In the genomic region with DNA sequence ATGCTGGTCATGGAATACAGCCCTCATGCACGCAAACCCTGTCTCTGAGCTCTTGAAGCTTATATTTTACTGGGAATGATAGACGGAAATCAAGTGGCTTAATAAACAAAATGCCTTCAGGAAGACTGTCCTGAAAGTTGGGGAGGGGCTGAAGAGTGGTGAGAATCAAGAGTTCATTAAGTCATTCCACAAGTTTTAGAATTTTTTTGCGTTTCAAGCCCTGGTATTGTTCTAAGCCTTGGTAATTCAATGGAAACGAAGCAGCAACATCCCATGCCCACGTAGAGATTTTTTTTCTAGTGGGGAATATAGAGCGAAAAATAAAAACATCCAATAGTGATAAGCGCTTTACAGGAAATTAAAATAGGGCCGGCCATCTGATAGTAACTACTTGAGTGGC, we compare ENCODE assay signal across 1 cellular context.
TF ChIP-seq lines count a peak whose summit lies in the region.

No MANE protein-coding gene starts in this region.

TF ChIP-seq in GM23338, 12 proteins besides CTCF, POLR2A, EP300 and RAD21 (continued from another document):
- TF ChIP-seq, protein P1, sequence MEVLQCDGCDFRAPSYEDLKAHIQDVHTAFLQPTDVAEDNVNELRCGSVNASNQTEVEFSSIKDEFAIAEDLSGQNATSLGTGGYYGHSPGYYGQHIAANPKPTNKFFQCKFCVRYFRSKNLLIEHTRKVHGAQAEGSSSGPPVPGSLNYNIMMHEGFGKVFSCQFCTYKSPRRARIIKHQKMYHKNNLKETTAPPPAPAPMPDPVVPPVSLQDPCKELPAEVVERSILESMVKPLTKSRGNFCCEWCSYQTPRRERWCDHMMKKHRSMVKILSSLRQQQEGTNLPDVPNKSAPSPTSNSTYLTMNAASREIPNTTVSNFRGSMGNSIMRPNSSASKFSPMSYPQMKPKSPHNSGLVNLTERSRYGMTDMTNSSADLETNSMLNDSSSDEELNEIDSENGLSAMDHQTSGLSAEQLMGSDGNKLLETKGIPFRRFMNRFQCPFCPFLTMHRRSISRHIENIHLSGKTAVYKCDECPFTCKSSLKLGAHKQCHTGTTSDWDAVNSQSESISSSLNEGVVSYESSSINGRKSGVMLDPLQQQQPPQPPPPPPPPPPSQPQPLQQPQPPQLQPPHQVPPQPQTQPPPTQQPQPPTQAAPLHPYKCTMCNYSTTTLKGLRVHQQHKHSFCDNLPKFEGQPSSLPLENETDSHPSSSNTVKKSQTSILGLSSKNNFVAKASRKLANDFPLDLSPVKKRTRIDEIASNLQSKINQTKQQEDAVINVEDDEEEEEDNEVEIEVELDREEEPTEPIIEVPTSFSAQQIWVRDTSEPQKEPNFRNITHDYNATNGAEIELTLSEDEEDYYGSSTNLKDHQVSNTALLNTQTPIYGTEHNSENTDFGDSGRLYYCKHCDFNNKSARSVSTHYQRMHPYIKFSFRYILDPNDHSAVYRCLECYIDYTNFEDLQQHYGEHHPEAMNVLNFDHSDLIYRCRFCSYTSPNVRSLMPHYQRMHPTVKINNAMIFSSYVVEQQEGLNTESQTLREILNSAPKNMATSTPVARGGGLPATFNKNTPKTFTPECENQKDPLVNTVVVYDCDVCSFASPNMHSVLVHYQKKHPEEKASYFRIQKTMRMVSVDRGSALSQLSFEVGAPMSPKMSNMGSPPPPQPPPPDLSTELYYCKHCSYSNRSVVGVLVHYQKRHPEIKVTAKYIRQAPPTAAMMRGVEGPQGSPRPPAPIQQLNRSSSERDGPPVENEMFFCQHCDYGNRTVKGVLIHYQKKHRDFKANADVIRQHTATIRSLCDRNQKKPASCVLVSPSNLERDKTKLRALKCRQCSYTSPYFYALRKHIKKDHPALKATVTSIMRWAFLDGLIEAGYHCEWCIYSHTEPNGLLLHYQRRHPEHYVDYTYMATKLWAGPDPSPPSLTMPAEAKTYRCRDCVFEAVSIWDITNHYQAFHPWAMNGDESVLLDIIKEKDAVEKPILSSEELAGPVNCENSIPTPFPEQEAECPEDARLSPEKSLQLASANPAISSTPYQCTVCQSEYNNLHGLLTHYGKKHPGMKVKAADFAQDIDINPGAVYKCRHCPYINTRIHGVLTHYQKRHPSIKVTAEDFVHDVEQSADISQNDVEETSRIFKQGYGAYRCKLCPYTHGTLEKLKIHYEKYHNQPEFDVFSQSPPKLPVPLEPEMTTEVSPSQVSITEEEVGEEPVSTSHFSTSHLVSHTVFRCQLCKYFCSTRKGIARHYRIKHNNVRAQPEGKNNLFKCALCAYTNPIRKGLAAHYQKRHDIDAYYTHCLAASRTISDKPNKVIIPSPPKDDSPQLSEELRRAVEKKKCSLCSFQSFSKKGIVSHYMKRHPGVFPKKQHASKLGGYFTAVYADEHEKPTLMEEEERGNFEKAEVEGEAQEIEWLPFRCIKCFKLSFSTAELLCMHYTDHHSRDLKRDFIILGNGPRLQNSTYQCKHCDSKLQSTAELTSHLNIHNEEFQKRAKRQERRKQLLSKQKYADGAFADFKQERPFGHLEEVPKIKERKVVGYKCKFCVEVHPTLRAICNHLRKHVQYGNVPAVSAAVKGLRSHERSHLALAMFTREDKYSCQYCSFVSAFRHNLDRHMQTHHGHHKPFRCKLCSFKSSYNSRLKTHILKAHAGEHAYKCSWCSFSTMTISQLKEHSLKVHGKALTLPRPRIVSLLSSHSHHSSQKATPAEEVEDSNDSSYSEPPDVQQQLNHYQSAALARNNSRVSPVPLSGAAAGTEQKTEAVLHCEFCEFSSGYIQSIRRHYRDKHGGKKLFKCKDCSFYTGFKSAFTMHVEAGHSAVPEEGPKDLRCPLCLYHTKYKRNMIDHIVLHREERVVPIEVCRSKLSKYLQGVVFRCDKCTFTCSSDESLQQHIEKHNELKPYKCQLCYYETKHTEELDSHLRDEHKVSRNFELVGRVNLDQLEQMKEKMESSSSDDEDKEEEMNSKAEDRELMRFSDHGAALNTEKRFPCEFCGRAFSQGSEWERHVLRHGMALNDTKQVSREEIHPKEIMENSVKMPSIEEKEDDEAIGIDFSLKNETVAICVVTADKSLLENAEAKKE (CRISPR knock-in tag; IDR thresholded peaks at IDR 0.05), result no peak
- TF ChIP-seq EZH2 (IDR thresholded peaks at IDR 0.05; ENCODE audit: low read depth, unreplicated experiment) (no peak), CREB1 (CRISPR knock-in tag; IDR thresholded peaks at IDR 0.05; ENCODE audit: low read depth) (no peak), ZNF114 (CRISPR knock-in tag; IDR thresholded peaks at IDR 0.05) (no peak), POLR2AphosphoS5 (IDR thresholded peaks at IDR 0.05; ENCODE audit: low read depth) (no peak), ZNF331 (CRISPR knock-in tag; IDR thresholded peaks at IDR 0.05; ENCODE audit: low read depth) (no peak), EZH2phosphoT487 (IDR thresholded peaks at IDR 0.05; ENCODE audit: unreplicated experiment) (no peak)
- TF ChIP-seq, protein P2, sequence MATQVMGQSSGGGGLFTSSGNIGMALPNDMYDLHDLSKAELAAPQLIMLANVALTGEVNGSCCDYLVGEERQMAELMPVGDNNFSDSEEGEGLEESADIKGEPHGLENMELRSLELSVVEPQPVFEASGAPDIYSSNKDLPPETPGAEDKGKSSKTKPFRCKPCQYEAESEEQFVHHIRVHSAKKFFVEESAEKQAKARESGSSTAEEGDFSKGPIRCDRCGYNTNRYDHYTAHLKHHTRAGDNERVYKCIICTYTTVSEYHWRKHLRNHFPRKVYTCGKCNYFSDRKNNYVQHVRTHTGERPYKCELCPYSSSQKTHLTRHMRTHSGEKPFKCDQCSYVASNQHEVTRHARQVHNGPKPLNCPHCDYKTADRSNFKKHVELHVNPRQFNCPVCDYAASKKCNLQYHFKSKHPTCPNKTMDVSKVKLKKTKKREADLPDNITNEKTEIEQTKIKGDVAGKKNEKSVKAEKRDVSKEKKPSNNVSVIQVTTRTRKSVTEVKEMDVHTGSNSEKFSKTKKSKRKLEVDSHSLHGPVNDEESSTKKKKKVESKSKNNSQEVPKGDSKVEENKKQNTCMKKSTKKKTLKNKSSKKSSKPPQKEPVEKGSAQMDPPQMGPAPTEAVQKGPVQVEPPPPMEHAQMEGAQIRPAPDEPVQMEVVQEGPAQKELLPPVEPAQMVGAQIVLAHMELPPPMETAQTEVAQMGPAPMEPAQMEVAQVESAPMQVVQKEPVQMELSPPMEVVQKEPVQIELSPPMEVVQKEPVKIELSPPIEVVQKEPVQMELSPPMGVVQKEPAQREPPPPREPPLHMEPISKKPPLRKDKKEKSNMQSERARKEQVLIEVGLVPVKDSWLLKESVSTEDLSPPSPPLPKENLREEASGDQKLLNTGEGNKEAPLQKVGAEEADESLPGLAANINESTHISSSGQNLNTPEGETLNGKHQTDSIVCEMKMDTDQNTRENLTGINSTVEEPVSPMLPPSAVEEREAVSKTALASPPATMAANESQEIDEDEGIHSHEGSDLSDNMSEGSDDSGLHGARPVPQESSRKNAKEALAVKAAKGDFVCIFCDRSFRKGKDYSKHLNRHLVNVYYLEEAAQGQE (IDR thresholded peaks at IDR 0.05; ENCODE audit: unreplicated experiment), result no peak
